8 cellular contexts compared by ENCODE assay signal in the genomic region with DNA sequence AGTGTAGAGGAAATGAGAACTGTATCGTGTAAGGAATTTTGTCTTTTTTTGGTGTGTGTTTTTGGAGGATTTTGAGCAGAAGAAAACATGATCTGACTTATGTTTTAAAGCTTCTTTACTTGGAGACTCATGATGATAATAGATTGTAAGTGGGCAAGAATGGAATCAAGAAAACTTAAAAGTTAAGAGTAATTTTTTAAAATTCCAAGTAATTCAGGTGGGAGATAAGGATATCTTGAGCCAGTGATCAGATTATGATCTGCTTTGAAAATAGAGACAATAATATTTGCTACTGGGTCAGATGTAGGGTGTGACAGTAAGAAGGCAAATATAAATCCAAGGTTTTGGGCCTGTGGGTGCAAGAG. TPM values are rescaled to one million over a fixed set of nuclear protein-coding genes. Genes with fewer than 3 reads are reported as not detected.
A peak's percentile ranks its signal among the peaks of the same experiment; 100 is the strongest.
DNase-seq lines count a peak whose midpoint lies in the region; ATAC-seq and TF ChIP-seq lines count a peak whose summit lies in the region.

No MANE protein-coding gene starts in this region.

- no peak for ATAC-seq in GM18870 (IDR thresholded peaks at IDR 0.05; ENCODE audit: unreplicated experiment)
- no peak for ATAC-seq in GM18517 (IDR thresholded peaks at IDR 0.05; ENCODE audit: unreplicated experiment)

- no peak for TF ChIP-seq EP300 in stomach (IDR thresholded peaks at IDR 0.05)

- DNase-seq in stomach, result no peak
- no peak for DNase-seq in NCI-H2227 (lab: John Stamatoyannopoulos, UW; ENCODE audit: unreplicated experiment)
- DNase-seq in HuH-7 (ENCODE audit: low spot score), result no peak

- no peaks in the 10 kb centered on the region for H3K9me3 ChIP-seq in iPS-15b (ENCODE audit: control insufficient read depth, insufficient read depth, low read length)
- no peaks in the 10 kb centered on the region for H3K9me3 ChIP-seq in stomach

- TF ChIP-seq POLR2A in stomach (IDR thresholded peaks at IDR 0.05), result no peak

- TF ChIP-seq CTCF in GM12875 (IDR thresholded peaks at IDR 0.05; ENCODE audit: borderline replicate concordance, insufficient read depth, low read depth, low read length) (no peak), stomach (IDR thresholded peaks at IDR 0.05) (no peak)

- peak overlapping the region; percentile 89 for H3K9ac ChIP-seq in iPS-15b (ENCODE audit: low read depth, low read length)

- H3K4me1 ChIP-seq in iPS-15b (ENCODE audit: control insufficient read depth, insufficient read depth, low read length), result peaks cover 8% of the 10 kb centered on the region
- peaks cover 8 to 31% (median 20%) of the 10 kb centered on the region in 4 donors for H3K4me1 ChIP-seq in stomach

- H3K36me3 ChIP-seq in iPS-15b (ENCODE audit: control insufficient read depth, insufficient read depth, low read length), result peaks cover 1% of the 10 kb centered on the region
- H3K36me3 ChIP-seq in stomach, result peaks cover 8 to 14% (median 11%) of the 10 kb centered on the region in 4 donors

- H3K27me3 ChIP-seq in iPS-15b (ENCODE audit: control insufficient read depth, insufficient read depth, low read length) (peaks cover 2% of the 10 kb centered on the region), stomach (no peaks in the 10 kb centered on the region)

- intact Hi-C loops in stomach (cut with DNase I; ENCODE audit: low total_unique reads), result no loop called here

- WGBS in stomach, 5 donors, result 0 to 7% (median 5%) methylated on average over 1 of the region's 1 CpG

- peak overlapping the region; percentile 62 for H3K27ac ChIP-seq in angular gyrus (ENCODE audit: low read depth, low read length)
- H3K27ac ChIP-seq in stomach, result peak overlapping the region in 4 of 5 donors; percentile 72 to 91 (median 86)

- H3K4me3 ChIP-seq in GM12875 (ENCODE audit: low read depth, low read length), result peak overlapping the region; percentile 44
- H3K4me3 ChIP-seq in iPS-15b (ENCODE audit: low read depth, low read length), result peak overlapping the region; percentile 66
- peak overlapping the region; percentile 65 to 80 (median 72) for H3K4me3 ChIP-seq in stomach

RNA-seq across cellular contexts. Expression of gene ZSCAN26, which starts 0.7 kb away (rescaled TPM):
- total RNA-seq in stomach, result 10 to 100 TPM; 12.2 to 46.9 (median 28.5) TPM
- 1 to 10 TPM; 7.0 to 8.2 (median 7.2) TPM for polyA plus RNA-seq in stomach

RNA-seq across cellular contexts. Expression of gene NKAPL, which starts 8.6 kb away (rescaled TPM):
- under 1 TPM in 2 of 5 donors, not detected in 3; 0.45 to 0.55 TPM for total RNA-seq in stomach
- 1 to 10 TPM in 2 of 3 donors, under 1 TPM in 1; 0.87 to 4.4 (median 2.2) TPM for polyA plus RNA-seq in stomach

RNA-seq across cellular contexts. Expression of gene PGBD1, which starts 13.7 kb away (rescaled TPM):
- total RNA-seq in stomach, result 1 to 10 TPM in 3 of 5 donors, under 1 TPM in 2; 0.58 to 5.8 (median 5.1) TPM
- 1 to 10 TPM in 2 of 3 donors, under 1 TPM in 1; 0.92 to 2.0 (median 1.4) TPM for polyA plus RNA-seq in stomach

RNA-seq across cellular contexts. Expression of gene ZKSCAN4, which starts 15.6 kb away (rescaled TPM):
- total RNA-seq in stomach, result 1 to 10 TPM in 4 of 5 donors, under 1 TPM in 1; under 0.01 to 6.4 (median 2.0) TPM
- polyA plus RNA-seq in stomach, result 1 to 10 TPM; 1.8 to 3.8 (median 2.6) TPM

RNA-seq across cellular contexts. Expression of gene ZSCAN9, which starts 42.6 kb away (rescaled TPM):
- total RNA-seq in stomach, result 10 to 100 TPM in 3 of 5 donors, 1 to 10 TPM in 2; 1.8 to 37.9 (median 15.1) TPM
- polyA plus RNA-seq in stomach, result 1 to 10 TPM; 5.7 to 7.9 (median 7.0) TPM
